ENCODE assay signal across 17 cellular contexts in genomic region chr10:60396766-60397165, GRCh38. TPM values are rescaled to one million over a fixed set of nuclear protein-coding genes. Genes with fewer than 3 reads are reported as not detected.
DNase-seq lines count a peak whose midpoint lies in the region; FAIRE-seq and TF ChIP-seq lines count a peak whose summit lies in the region.
"Had no signal": no experiment of that assay in that cellular context is flagged by ENCODE, and none has a peak within 500 bp of the region (broad histone marks: within the 10 kb centered on the region; RNA-seq: fewer than 3 reads in every experiment).

No MANE protein-coding gene starts in this region.

- H3K4me3 ChIP-seq in astrocyte (ENCODE audit: insufficient read depth, low read depth, low read length) (no peak overlapping the region), sigmoid colon (no peak overlapping the region), HAP-1 (no peak overlapping the region)

- no peak for DNase-seq in H54 (ENCODE audit: insufficient read length, low spot score)
- DNase-seq in astrocyte (ENCODE audit: low read depth) = peak; percentile 32
- peak; percentile 40 for DNase-seq in iris pigment epithelial cell (ENCODE audit: low read depth)
- peak; percentile 16 for DNase-seq in superior temporal gyrus (ENCODE audit: extremely low spot score)
- no peak for DNase-seq in NOMO-1 treated with dmso at 0.1 percent for 144 hours (lab: John Stamatoyannopoulos, UW; ENCODE audit: unreplicated experiment)
- no peak for DNase-seq in sigmoid colon
- DNase-seq in NCI-H748 treated with DMSO at 0.1 percent for 48 hours (lab: John Stamatoyannopoulos, UW) = no peak
- DNase-seq in HAP-1 (ENCODE audit: low spot score in 2 of 2) = no peak
- DNase-seq: CD4-positive, alpha-beta T cell; DMS153; DMS79 treated with DMSO at 0.1 percent for 48 hours; EL; GDM1 had no signal

- H3K36me3 ChIP-seq in astrocyte (ENCODE audit: insufficient read depth, low read length) (no peaks in the 10 kb centered on the region), sigmoid colon (no peaks in the 10 kb centered on the region), HAP-1 (replicated peaks) (no peaks in the 10 kb centered on the region)

- H3K9me3 Mint-ChIP-seq in astrocyte (ENCODE audit: unreplicated experiment) = no peaks in the 10 kb centered on the region
- H3K9me3 Mint-ChIP-seq: CD4-positive, alpha-beta T cell; IgD-negative memory B cell had no signal

- no peaks in the 10 kb centered on the region for H3K79me2 ChIP-seq in astrocyte (ENCODE audit: insufficient read depth, low read length)

- TF ChIP-seq CTCF in astrocyte (IDR thresholded peaks at IDR 0.05; ENCODE audit: insufficient read depth, low read depth, low read length) (no peak), sigmoid colon (IDR thresholded peaks at IDR 0.05) (no peak)

- no peak overlapping the region for H2AFZ ChIP-seq in astrocyte (ENCODE audit: low read depth, low read length)

- no peaks in the 10 kb centered on the region for H4K20me1 ChIP-seq in astrocyte (ENCODE audit: insufficient read depth, low read length)

- intact Hi-C loops in sigmoid colon (cut with DNase I) = no loop called here

- H3K9ac ChIP-seq in astrocyte (ENCODE audit: low read length) = no peak overlapping the region

- peaks cover 13% of the 10 kb centered on the region for H3K4me1 Mint-ChIP-seq in astrocyte (ENCODE audit: low read depth, unreplicated experiment)

- H3K9me3 ChIP-seq in astrocyte (ENCODE audit: insufficient read depth, low read depth, low read length) = no peaks in the 10 kb centered on the region
- no peaks in the 10 kb centered on the region for H3K9me3 ChIP-seq in sigmoid colon
- no peaks in the 10 kb centered on the region for H3K9me3 ChIP-seq in HAP-1

- H3K36me3 Mint-ChIP-seq in astrocyte (ENCODE audit: low read depth, unreplicated experiment) = no peaks in the 10 kb centered on the region

- H3K27me3 ChIP-seq in astrocyte (ENCODE audit: insufficient read depth, low read length) = no peaks in the 10 kb centered on the region
- no peaks in the 10 kb centered on the region for H3K27me3 ChIP-seq in sigmoid colon
- no peaks in the 10 kb centered on the region for H3K27me3 ChIP-seq in HAP-1 (ENCODE audit: low read depth)

- H3K4me2 ChIP-seq in astrocyte (ENCODE audit: low read length) = no peak overlapping the region

- no peak for TF ChIP-seq POLR2A in H54 (IDR thresholded peaks at IDR 0.05; ENCODE audit: low read depth, low read length)
- no peak for TF ChIP-seq POLR2A in sigmoid colon (IDR thresholded peaks at IDR 0.05)

- FAIRE-seq in H54 (lab: Jason Lieb, UNC) = peak; percentile 80
- no peak for FAIRE-seq in astrocyte (lab: Jason Lieb, UNC)
- FAIRE-seq: A204.1, GM18507 had no signal

- in situ Hi-C loops in HAP-1 (cut with MboI; ENCODE audit: low sequenced_read_pairs) = no loop called here

- TF ChIP-seq EP300 in sigmoid colon (IDR thresholded peaks at IDR 0.05) = no peak

- H3K27ac ChIP-seq in astrocyte (ENCODE audit: low read depth, low read length) = no peak overlapping the region
- H3K27ac ChIP-seq in sigmoid colon = no peak overlapping the region

- H3K4me1 ChIP-seq in astrocyte (ENCODE audit: insufficient read depth, low read length) = no peaks in the 10 kb centered on the region
- no peaks in the 10 kb centered on the region for H3K4me1 ChIP-seq in sigmoid colon
- no peaks in the 10 kb centered on the region for H3K4me1 ChIP-seq in HAP-1

- WGBS in sigmoid colon, 2 donors = 95 to 97% methylated on average over 3 of the region's 3 CpGs

- no peak overlapping the region for H3K27ac Mint-ChIP-seq in astrocyte (ENCODE audit: unreplicated experiment)
- H3K27ac Mint-ChIP-seq: B cell; CD4-positive, alpha-beta T cell; IgD-negative memory B cell had no signal

- H3K4me3 Mint-ChIP-seq in astrocyte (ENCODE audit: unreplicated experiment) = no peak overlapping the region
- H3K4me3 Mint-ChIP-seq: B cell; CD4-positive, alpha-beta T cell; IgD-negative memory B cell had no signal

- no peaks in the 10 kb centered on the region for H3K27me3 Mint-ChIP-seq in astrocyte (ENCODE audit: low read depth, unreplicated experiment)
- H3K27me3 Mint-ChIP-seq: B cell; CD4-positive, alpha-beta T cell; IgD-negative memory B cell had no signal

RNA-seq across cellular contexts. Expression of gene ANK3, which starts 7.1 kb away (rescaled TPM):
- total RNA-seq in astrocyte = 15.5 and 21.1 TPM in 2 replicates
- total RNA-seq in sigmoid colon = 10 to 100 TPM; 42.5 to 86.7 (median 61.0) TPM
- polyA plus RNA-seq in sigmoid colon = 10 to 100 TPM; 10.8 to 29.4 (median 23.6) TPM

Comparison
In these comparisons a context has a peak if more than half of its experiments do, and no peak if none do; other contexts are left out.
1. DNase-seq: peak in astrocyte (single experiment), iris pigment epithelial cell (single experiment) and superior temporal gyrus (single experiment); none in H54 (single experiment), NOMO-1 treated with dmso at 0.1 percent for 144 hours (single experiment), sigmoid colon (single experiment), NCI-H748 treated with DMSO at 0.1 percent for 48 hours (single experiment) and HAP-1 (0 of 2).